In genomic region chr2:55011741-55012574, GRCh38 we compare ENCODE assay signal across 2 cellular contexts.
TF ChIP-seq lines count a peak whose summit lies in the region.

No MANE protein-coding gene starts in this region.

TF ChIP-seq in A549, 52 proteins besides CTCF, POLR2A, EP300 and RAD21:
- no peak for TF ChIP-seq REST (IDR thresholded peaks at IDR 0.05)
- TF ChIP-seq HOXA7 (CRISPR knock-in tag; IDR thresholded peaks at IDR 0.05): 0 out of 2 replicates have a peak, but pooled peaks have one; percentile 21

TF ChIP-seq in IMR-90, 13 proteins besides CTCF, POLR2A, EP300 and RAD21 (continued from another document):
- TF ChIP-seq CHD1 (IDR thresholded peaks at IDR 0.05; ENCODE audit: low read depth, low read length) (no peak), FOS (IDR thresholded peaks at IDR 0.05; ENCODE audit: low read depth, low read length) (no peak), BHLHE40 (IDR thresholded peaks at IDR 0.05; ENCODE audit: low read depth, low read length) (no peak), RCOR1 (IDR thresholded peaks at IDR 0.05; ENCODE audit: insufficient replicate concordance, low read length) (no peak), SMC3 (IDR thresholded peaks at IDR 0.05; ENCODE audit: low read depth, low read length) (no peak)
